In genomic region chr2:30139131-30139870, GRCh38 we compare ENCODE assay signal across 10 cellular contexts. TPM values are rescaled to one million over a fixed set of nuclear protein-coding genes. Genes with fewer than 3 reads are reported as not detected.
A peak's percentile ranks its signal among the peaks of the same experiment; 100 is the strongest.
DNase-seq lines count a peak whose midpoint lies in the region; ATAC-seq and TF ChIP-seq lines count a peak whose summit lies in the region.
"Had no signal": no experiment of that assay in that cellular context is flagged by ENCODE, and none has a peak within 500 bp of the region (broad histone marks: within the 10 kb centered on the region; RNA-seq: fewer than 3 reads in every experiment).

No MANE protein-coding gene starts in this region.

- DNase-seq in CD4-positive, alpha-beta memory T cell, result peak; percentile 32 to 51 (median 47)
- DNase-seq in activated naive CD8-positive, alpha-beta T cell treated with anti-CD3 and anti-CD28 coated beads, Interleukin-2, amount 10 ng/mL, durations not matched to agents 7 days and 5 days, result no peak
- DNase-seq in erythroblast (lab: John Stamatoyannopoulos, UW) (no peak), tibial artery (no peak), H4 (ENCODE audit: low spot score) (no peak), DMS53 (lab: John Stamatoyannopoulos, UW) (no peak)
- DNase-seq: psoas muscle had no signal

- no peaks in the 10 kb centered on the region for H3K9me3 ChIP-seq in CD4-positive, alpha-beta memory T cell (ENCODE audit: control insufficient read depth in 1 of 2, low read length in 2 of 2)
- no peaks in the 10 kb centered on the region for H3K9me3 ChIP-seq in tibial artery
- H3K9me3 ChIP-seq: psoas muscle, thoracic aorta had no signal

- H3K4me1 Mint-ChIP-seq in CD4-positive, alpha-beta memory T cell, result peaks cover 0 to 27% (median 11%) of the 10 kb centered on the region in 4 donors
- H3K4me1 Mint-ChIP-seq in activated naive CD8-positive, alpha-beta T cell treated with anti-CD3 and anti-CD28 coated beads, Interleukin-2, amount 10 ng/mL, durations not matched to agents 7 days and 5 days, result peaks cover 8% of the 10 kb centered on the region

- H3K4me3 Mint-ChIP-seq in CD4-positive, alpha-beta memory T cell, result peak overlapping the region in 5 of 8 donors; percentile 6 to 55 (median 37)
- H3K4me3 Mint-ChIP-seq in activated naive CD8-positive, alpha-beta T cell treated with anti-CD3 and anti-CD28 coated beads, Interleukin-2, amount 10 ng/mL, durations not matched to agents 7 days and 5 days, result peak overlapping the region; percentile 7

- H3K9me3 Mint-ChIP-seq in CD4-positive, alpha-beta memory T cell, result no peaks in the 10 kb centered on the region
- no peaks in the 10 kb centered on the region for H3K9me3 Mint-ChIP-seq in activated naive CD8-positive, alpha-beta T cell treated with anti-CD3 and anti-CD28 coated beads, Interleukin-2, amount 10 ng/mL, durations not matched to agents 7 days and 5 days

- peak; percentile 81 for ATAC-seq in GM19452 (IDR thresholded peaks at IDR 0.05; ENCODE audit: unreplicated experiment)
- ATAC-seq in HG03354 (IDR thresholded peaks at IDR 0.05; ENCODE audit: poor library complexity, severe bottlenecking, unreplicated experiment), result peak; percentile 89
- peak; percentile 63 for ATAC-seq in activated naive CD8-positive, alpha-beta T cell treated with anti-CD3 and anti-CD28 coated beads, Interleukin-2, amount 10 ng/mL, durations not matched to agents 7 days and 5 days (ENCODE audit: low read depth)
- ATAC-seq: psoas muscle had no signal

- H3K4me3 ChIP-seq in CD4-positive, alpha-beta memory T cell (ENCODE audit: low read length in 2 of 2), result no peak overlapping the region
- H3K4me3 ChIP-seq in tibial artery, result no peak overlapping the region
- H3K4me3 ChIP-seq: psoas muscle, thoracic aorta had no signal

- no peaks in the 10 kb centered on the region for H3K36me3 Mint-ChIP-seq in CD4-positive, alpha-beta memory T cell
- no peaks in the 10 kb centered on the region for H3K36me3 Mint-ChIP-seq in activated naive CD8-positive, alpha-beta T cell treated with anti-CD3 and anti-CD28 coated beads, Interleukin-2, amount 10 ng/mL, durations not matched to agents 7 days and 5 days

- H3K4me1 ChIP-seq in CD4-positive, alpha-beta memory T cell (ENCODE audit: insufficient read depth, low read length), result peaks cover 8% of the 10 kb centered on the region
- H3K4me1 ChIP-seq in tibial artery, result no peaks in the 10 kb centered on the region
- H3K4me1 ChIP-seq: psoas muscle had no signal

- no peaks in the 10 kb centered on the region for H3K36me3 ChIP-seq in CD4-positive, alpha-beta memory T cell (ENCODE audit: insufficient read depth, low read length)
- H3K36me3 ChIP-seq in tibial artery, result no peaks in the 10 kb centered on the region
- H3K36me3 ChIP-seq: thoracic aorta had no signal

- TF ChIP-seq POLR2A in erythroblast (IDR thresholded peaks at IDR 0.05; ENCODE audit: low read length), result no peak

- H3K27me3 ChIP-seq in CD4-positive, alpha-beta memory T cell (ENCODE audit: insufficient read depth, low read length), result no peaks in the 10 kb centered on the region
- peaks cover 0 to 10% of the 10 kb centered on the region in 2 donors for H3K27me3 ChIP-seq in tibial artery

- peaks cover 4 to 5% of the 10 kb centered on the region in 2 donors for H3K27me3 Mint-ChIP-seq in CD4-positive, alpha-beta memory T cell
- H3K27me3 Mint-ChIP-seq in activated naive CD8-positive, alpha-beta T cell treated with anti-CD3 and anti-CD28 coated beads, Interleukin-2, amount 10 ng/mL, durations not matched to agents 7 days and 5 days, result peaks cover 5% of the 10 kb centered on the region

- POLR2A ChIA-PET in CD4-positive, alpha-beta memory T cell (lab: Charles Lee; ENCODE audit: partially characterized antibody), result interaction anchor here (0.7 kb wide), 1 partner anchor 9 kb away, joined by 3 read pairs; no protein-coding TSS in a partner anchor
- POLR2A ChIA-PET in activated naive CD8-positive, alpha-beta T cell treated with anti-CD3 and anti-CD28 coated beads, Interleukin-2, amount 10 ng/mL, durations not matched to agents 7 days and 5 days (lab: Charles Lee), result interaction anchor here (1.9 kb wide), 1 partner anchor 9 kb away, joined by 6 read pairs; no protein-coding TSS in a partner anchor

- TF ChIP-seq CTCF in tibial artery (IDR thresholded peaks at IDR 0.05), result no peak

- intact Hi-C loops in CD4-positive, alpha-beta memory T cell (cut with micrococcal nuclease), result no loop called here
- intact Hi-C loops in tibial artery (cut with DNase I; ENCODE audit: low total_unique reads), result no loop called here

- CTCF ChIA-PET in CD4-positive, alpha-beta memory T cell (lab: Charles Lee; ENCODE audit: partially characterized antibody), result interaction anchor here (0.7 to 2.8 kb wide), 7 partner anchors 9 to 573 kb away, joined by 3 to 14 read pairs (median 6); partner anchors contain the start of gene YPEL5

- H3K27ac Mint-ChIP-seq in CD4-positive, alpha-beta memory T cell, result peak overlapping the region; percentile 25 to 86 (median 57)
- H3K27ac Mint-ChIP-seq in activated naive CD8-positive, alpha-beta T cell treated with anti-CD3 and anti-CD28 coated beads, Interleukin-2, amount 10 ng/mL, durations not matched to agents 7 days and 5 days, result peak overlapping the region; percentile 40

- H3K27ac ChIP-seq in CD4-positive, alpha-beta memory T cell (ENCODE audit: low read depth, low read length), result no peak overlapping the region
- no peak overlapping the region for H3K27ac ChIP-seq in tibial artery
- H3K27ac ChIP-seq: psoas muscle, thoracic aorta had no signal

RNA-seq across cellular contexts. Expression of gene YPEL5, which starts 7.5 kb away (rescaled TPM):
- total RNA-seq in CD4-positive, alpha-beta memory T cell, result 10 to 100 TPM; 81.5 to 88.4 TPM
- polyA plus RNA-seq in CD4-positive, alpha-beta memory T cell, result 100 to 1,000 TPM; 117 to 240 TPM
- total RNA-seq in activated naive CD8-positive, alpha-beta T cell treated with anti-CD3 and anti-CD28 coated beads, Interleukin-2, amount 10 ng/mL, durations not matched to agents 7 days and 5 days, result 10 to 100 TPM; 50.0 to 55.1 TPM
- 35.8 and 46.7 TPM in 2 replicates for total RNA-seq in H4 (2014; rRNA removed; shearing (Covaris generic))

Comparison
In these comparisons a context has a peak if more than half of its experiments do, and no peak if none do; other contexts are left out.
1. DNase-seq: peak in CD4-positive, alpha-beta memory T cell (5 of 5); none in activated naive CD8-positive, alpha-beta T cell treated with anti-CD3 and anti-CD28 coated beads, Interleukin-2, amount 10 ng/mL, durations not matched to agents 7 days and 5 days (single experiment), erythroblast (0 of 2), tibial artery (0 of 2), H4 (single experiment) and DMS53 (single experiment).
2. Peak in every context shown above with its lines, with median percentiles within 50 percentile points of each other: ATAC-seq.